ENCODE assay signal across 31 cellular contexts in genomic region chr7:18455644-18456043, GRCh38.
"Had no signal": no experiment of that assay in that cellular context is flagged by ENCODE, and none has a peak within 500 bp of the region (broad histone marks: within the 10 kb centered on the region; RNA-seq: fewer than 3 reads in every experiment).

No MANE protein-coding gene starts in this region.

- H3K4me1 Mint-ChIP-seq: activated CD4-positive, alpha-beta T cell treated with anti-CD3 and anti-CD28 coated beads, Interleukin-2, amount 10 ng/mL, durations not matched to agents 24 days and 14 days; activated CD8-positive, alpha-beta memory T cell treated with anti-CD3 and anti-CD28 coated beads, Interleukin-2, amount 10 ng/mL, durations not matched to agents 7 days and 5 days had no signal

- H3K4me3 Mint-ChIP-seq: activated B cell treated with CpG ODN at 0.5 μM for 24 hours; activated CD4-positive, alpha-beta T cell treated with anti-CD3 and anti-CD28 coated beads, Interleukin-2, amount 10 ng/mL, durations not matched to agents 24 days and 14 days; activated CD8-positive, alpha-beta memory T cell treated with anti-CD3 and anti-CD28 coated beads, Interleukin-2, amount 10 ng/mL, durations not matched to agents 7 days and 5 days; activated naive CD8-positive, alpha-beta T cell treated with anti-CD3 and anti-CD28 coated beads, Interleukin-2, amount 50 U/mL, for 24 hours; activated T-cell treated with anti-CD3 and anti-CD28 coated beads, Interleukin-2, amount 50 U/mL, for 24 hours; activated T-helper 1 cell treated with anti-CD3 and anti-CD28 coated beads, Interleukin-12 subunit alpha, Interleukin-12 subunit beta, Interleukin-2, Interleukin-4 antibody, amounts not matched to agents 30 ng/mL and 10 ng/mL and 1 ng/mL, durations not matched to agents 14 hours and 24 hours and 36 hours; T-cell had no signal

- H3K9me3 Mint-ChIP-seq: activated CD4-positive, alpha-beta T cell treated with anti-CD3 and anti-CD28 coated beads, Interleukin-2, amount 10 ng/mL, durations not matched to agents 24 days and 14 days; activated naive CD8-positive, alpha-beta T cell treated with anti-CD3 and anti-CD28 coated beads, Interleukin-2, amount 50 U/mL, for 24 hours; activated T-cell treated with anti-CD3 and anti-CD28 coated beads, Interleukin-2, amount 50 U/mL, for 24 hours; activated T-helper 1 cell treated with anti-CD3 and anti-CD28 coated beads, Interleukin-12 subunit alpha, Interleukin-12 subunit beta, Interleukin-2, Interleukin-4 antibody, amounts not matched to agents 30 ng/mL and 10 ng/mL and 1 ng/mL, durations not matched to agents 14 hours and 24 hours and 36 hours had no signal

- DNase-seq: activated B cell treated with CpG ODN at 0.5 μM for 24 hours; activated CD4-positive, alpha-beta T cell treated with anti-CD3 and anti-CD28 coated beads for 1 hour; activated CD4-positive, alpha-beta T cell treated with anti-CD3 and anti-CD28 coated beads, Interleukin-2, amount 10 ng/mL, durations not matched to agents 24 days and 14 days; activated CD4-positive, alpha-beta T cell treated with anti-CD3 and anti-CD28 coated beads, Interleukin-2, amount 50 U/mL, for 48 hours; activated CD8-positive, alpha-beta memory T cell treated with anti-CD3 and anti-CD28 coated beads, Interleukin-2, amount 10 ng/mL, durations not matched to agents 7 days and 5 days; activated effector memory CD4-positive, alpha-beta T cell treated with Interleukin-2 at 50 U/mL for 16 hours; activated naive CD4-positive, alpha-beta T cell; activated naive CD8-positive, alpha-beta T cell treated with anti-CD3 and anti-CD28 coated beads, Interleukin-2, amount 50 U/mL, for 24 hours; activated T-cell treated with anti-CD3 and anti-CD28 coated beads, Interleukin-2, amount 50 U/mL, for 24 hours; amniotic stem cell; body of pancreas; central memory CD4-positive, alpha-beta T cell; cortex of kidney; Kasumi-1; KBM-7; NCI-H1436; NCI-H1930; NCI-H524 treated with DMSO at 0.1 percent for 48 hours; NCI-H774; NK-92 treated with Interleukin-12 subunit alpha and Interleukin-12 subunit beta, amount 100 ng/mL, for 24 hours; OCI-M1; Peyer's patch; Right ventricle myocardium superior; SJCRH30; T-cell; T-helper 2 cell; T1000 had no signal

- H3K9me3 ChIP-seq: ascending aorta, body of pancreas, Peyer's patch had no signal

- H3K27ac Mint-ChIP-seq: activated B cell treated with CpG ODN at 0.5 μM for 24 hours; activated CD4-positive, alpha-beta T cell treated with anti-CD3 and anti-CD28 coated beads, Interleukin-2, amount 10 ng/mL, durations not matched to agents 24 days and 14 days; activated CD8-positive, alpha-beta memory T cell treated with anti-CD3 and anti-CD28 coated beads, Interleukin-2, amount 10 ng/mL, durations not matched to agents 7 days and 5 days; activated naive CD4-positive, alpha-beta T cell treated with anti-CD3 and anti-CD28 coated beads, Interleukin-2, amount 50 U/mL, for 72 hours; activated naive CD8-positive, alpha-beta T cell treated with anti-CD3 and anti-CD28 coated beads, Interleukin-2, amount 50 U/mL, for 24 hours; activated T-cell treated with anti-CD3 and anti-CD28 coated beads, Interleukin-2, amount 50 U/mL, for 24 hours; activated T-helper 1 cell treated with anti-CD3 and anti-CD28 coated beads, Interleukin-12 subunit alpha, Interleukin-12 subunit beta, Interleukin-2, Interleukin-4 antibody, amounts not matched to agents 30 ng/mL and 10 ng/mL and 1 ng/mL, durations not matched to agents 14 hours and 24 hours and 36 hours; T-cell had no signal

- H3K4me1 ChIP-seq: ascending aorta, body of pancreas, Peyer's patch had no signal

- H3K27ac ChIP-seq: ascending aorta, body of pancreas, Peyer's patch, RWPE1, SJCRH30 had no signal

- H3K36me3 Mint-ChIP-seq: activated CD8-positive, alpha-beta memory T cell treated with anti-CD3 and anti-CD28 coated beads, Interleukin-2, amount 10 ng/mL, durations not matched to agents 7 days and 5 days; activated naive CD4-positive, alpha-beta T cell treated with anti-CD3 and anti-CD28 coated beads, Interleukin-2, amount 50 U/mL, for 72 hours; T-cell had no signal

- H3K4me3 ChIP-seq: ascending aorta, body of pancreas, Peyer's patch, SJCRH30 had no signal

- ATAC-seq: activated CD8-positive, alpha-beta memory T cell treated with anti-CD3 and anti-CD28 coated beads, Interleukin-2, amount 10 ng/mL, durations not matched to agents 7 days and 5 days; activated naive CD4-positive, alpha-beta T cell treated with anti-CD3 and anti-CD28 coated beads, Interleukin-2, amount 50 U/mL, for 72 hours; activated naive CD8-positive, alpha-beta T cell treated with anti-CD3 and anti-CD28 coated beads, Interleukin-2, amount 50 U/mL, for 24 hours; body of pancreas; T-cell had no signal

- H3K36me3 ChIP-seq: ascending aorta, Peyer's patch, SJCRH30 had no signal

- H3K27me3 ChIP-seq: ascending aorta, body of pancreas, Peyer's patch, SJCRH30 had no signal

- H3K27me3 Mint-ChIP-seq: activated B cell treated with CpG ODN at 0.5 μM for 24 hours; activated CD4-positive, alpha-beta T cell treated with anti-CD3 and anti-CD28 coated beads, Interleukin-2, amount 10 ng/mL, durations not matched to agents 24 days and 14 days; activated CD8-positive, alpha-beta memory T cell treated with anti-CD3 and anti-CD28 coated beads, Interleukin-2, amount 10 ng/mL, durations not matched to agents 7 days and 5 days; activated naive CD8-positive, alpha-beta T cell treated with anti-CD3 and anti-CD28 coated beads, Interleukin-2, amount 50 U/mL, for 24 hours; activated T-cell treated with anti-CD3 and anti-CD28 coated beads, Interleukin-2, amount 50 U/mL, for 24 hours; T-cell had no signal
